ENCODE assay signal across 1 cellular context in the genomic region with DNA sequence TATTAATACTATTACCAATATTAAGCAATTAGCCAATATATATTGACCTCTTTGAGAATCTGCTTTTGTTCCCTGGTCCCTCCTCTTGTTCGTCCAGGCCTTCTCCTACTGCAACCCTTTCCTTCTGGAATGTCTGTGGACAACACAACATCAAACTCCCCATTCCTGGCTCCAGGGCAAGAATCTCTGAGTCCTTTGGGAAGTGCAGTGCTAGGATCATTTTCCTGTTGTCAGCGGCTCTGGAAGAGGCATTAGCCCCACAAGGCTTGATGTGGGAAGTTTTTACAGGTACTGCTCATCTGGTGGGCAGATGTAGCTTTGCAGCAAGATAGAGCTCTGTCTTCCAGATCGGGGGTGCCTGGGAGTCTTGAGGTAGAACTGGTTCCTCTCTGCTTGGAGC.
TF ChIP-seq lines count a peak whose summit lies in the region.

No MANE protein-coding gene starts in this region.

TF ChIP-seq in WTC11, 78 proteins besides CTCF, POLR2A, EP300 and RAD21 (continued from another document):
- TF ChIP-seq, protein P1, sequence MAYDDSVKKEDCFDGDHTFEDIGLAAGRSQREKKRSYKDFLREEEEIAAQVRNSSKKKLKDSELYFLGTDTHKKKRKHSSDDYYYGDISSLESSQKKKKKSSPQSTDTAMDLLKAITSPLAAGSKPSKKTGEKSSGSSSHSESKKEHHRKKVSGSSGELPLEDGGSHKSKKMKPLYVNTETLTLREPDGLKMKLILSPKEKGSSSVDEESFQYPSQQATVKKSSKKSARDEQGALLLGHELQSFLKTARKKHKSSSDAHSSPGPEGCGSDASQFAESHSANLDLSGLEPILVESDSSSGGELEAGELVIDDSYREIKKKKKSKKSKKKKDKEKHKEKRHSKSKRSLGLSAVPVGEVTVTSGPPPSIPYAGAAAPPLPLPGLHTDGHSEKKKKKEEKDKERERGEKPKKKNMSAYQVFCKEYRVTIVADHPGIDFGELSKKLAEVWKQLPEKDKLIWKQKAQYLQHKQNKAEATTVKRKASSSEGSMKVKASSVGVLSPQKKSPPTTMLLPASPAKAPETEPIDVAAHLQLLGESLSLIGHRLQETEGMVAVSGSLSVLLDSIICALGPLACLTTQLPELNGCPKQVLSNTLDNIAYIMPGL (CRISPR knock-in tag; IDR thresholded peaks at IDR 0.05) = no peak
- TF ChIP-seq, protein P2, sequence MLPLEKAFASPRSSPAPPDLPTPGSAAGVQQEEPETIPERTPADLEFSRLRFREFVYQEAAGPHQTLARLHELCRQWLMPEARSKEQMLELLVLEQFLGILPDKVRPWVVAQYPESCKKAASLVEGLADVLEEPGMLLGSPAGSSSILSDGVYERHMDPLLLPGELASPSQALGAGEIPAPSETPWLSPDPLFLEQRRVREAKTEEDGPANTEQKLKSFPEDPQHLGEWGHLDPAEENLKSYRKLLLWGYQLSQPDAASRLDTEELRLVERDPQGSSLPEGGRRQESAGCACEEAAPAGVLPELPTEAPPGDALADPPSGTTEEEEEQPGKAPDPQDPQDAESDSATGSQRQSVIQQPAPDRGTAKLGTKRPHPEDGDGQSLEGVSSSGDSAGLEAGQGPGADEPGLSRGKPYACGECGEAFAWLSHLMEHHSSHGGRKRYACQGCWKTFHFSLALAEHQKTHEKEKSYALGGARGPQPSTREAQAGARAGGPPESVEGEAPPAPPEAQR (CRISPR knock-in tag; IDR thresholded peaks at IDR 0.05) = no peak
- TF ChIP-seq SOX15 (CRISPR knock-in tag; IDR thresholded peaks at IDR 0.05) = no peak
- no peak for TF ChIP-seq MYBL2 (CRISPR knock-in tag; IDR thresholded peaks at IDR 0.05)
